8 cellular contexts compared by ENCODE assay signal in the genomic region with DNA sequence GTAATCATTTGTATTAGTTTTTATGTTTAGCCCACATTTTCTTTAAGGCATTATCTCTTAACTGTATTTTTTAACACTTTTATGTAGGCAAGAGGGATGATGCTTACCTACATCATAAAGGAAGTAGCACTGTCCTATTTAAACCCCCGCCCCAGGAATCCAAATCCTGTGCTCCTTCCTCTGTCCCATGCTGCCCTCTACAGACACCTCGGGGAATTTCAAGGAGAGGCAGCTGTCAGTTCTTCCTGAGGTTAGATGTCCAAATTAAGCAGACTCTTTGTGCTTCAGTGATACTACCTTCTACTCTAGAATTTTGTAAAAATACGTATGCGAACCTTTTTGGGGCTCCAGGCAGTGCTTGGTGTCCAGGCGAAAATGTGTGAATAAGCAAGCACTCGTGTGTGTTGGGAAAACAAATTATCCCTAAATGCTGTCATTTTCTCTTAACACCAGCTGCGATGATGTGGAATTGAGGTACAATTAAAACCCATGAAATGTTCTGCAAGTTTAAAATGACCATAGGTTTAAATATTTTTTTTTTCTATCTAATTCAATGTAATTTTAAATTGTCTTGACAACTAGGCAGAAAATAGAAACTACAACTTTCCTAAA. TPM values are rescaled to one million over a fixed set of nuclear protein-coding genes. Genes with fewer than 3 reads are reported as not detected.
A peak's percentile ranks its signal among the peaks of the same experiment; 100 is the strongest.
DNase-seq lines count a peak whose midpoint lies in the region; ATAC-seq and TF ChIP-seq lines count a peak whose summit lies in the region.

No MANE protein-coding gene starts in this region.

- no peak overlapping the region for H2AFZ ChIP-seq in mesenchymal stem cell (ENCODE audit: low read depth, low read length)

- H3K4me3 Mint-ChIP-seq in WTC11, result no peak overlapping the region

- H4K91ac ChIP-seq in mesenchymal stem cell (ENCODE audit: low read length), result no peak overlapping the region

- H3K4ac ChIP-seq in mesenchymal stem cell (ENCODE audit: low read depth in 1 of 2, low read length in 2 of 2), result no peak overlapping the region

- no peaks in the 10 kb centered on the region for H3K36me3 ChIP-seq in mesenchymal stem cell (ENCODE audit: control insufficient read depth in 1 of 2, insufficient read depth in 2 of 2, low read depth in 1 of 2, low read length in 2 of 2)

- no peak overlapping the region for H2BK15ac ChIP-seq in mesenchymal stem cell (ENCODE audit: low read depth, poor library complexity, severe bottlenecking)

- peak; percentile 58 for TF ChIP-seq RAD21 in Ishikawa (IDR thresholded peaks at IDR 0.05; ENCODE audit: low read depth)

- no peak overlapping the region for H4K8ac ChIP-seq in mesenchymal stem cell (ENCODE audit: low read length)

- no peak overlapping the region for H3K18ac ChIP-seq in mesenchymal stem cell (ENCODE audit: low read depth in 1 of 2, low read length in 2 of 2)

- H2BK12ac ChIP-seq in mesenchymal stem cell (ENCODE audit: low read length in 2 of 2), result no peak overlapping the region

- H3K9me3 ChIP-seq in mesenchymal stem cell (ENCODE audit: control insufficient read depth, low read length), result no peaks in the 10 kb centered on the region

- H3K23ac ChIP-seq in mesenchymal stem cell (ENCODE audit: low read length in 2 of 2), result no peak overlapping the region

- no peak for TF ChIP-seq CTCF in WTC11 (IDR thresholded peaks at IDR 0.05)

- H3K27me3 Mint-ChIP-seq in WTC11 (ENCODE audit: low read depth), result peaks cover 13% of the 10 kb centered on the region

- CTCF ChIA-PET in WTC11 (lab: Charles Lee), result no interaction called here

- WGBS in mesenchymal stem cell, result 56% methylated on average over 5 of the region's 7 CpGs

- H3K27me3 ChIP-seq in mesenchymal stem cell (ENCODE audit: control insufficient read depth in 1 of 2, insufficient read depth in 1 of 2, low read length in 2 of 2), result peaks cover 0 to 13% of the 10 kb centered on the region in 2 experiments

- H3K4me2 ChIP-seq in mesenchymal stem cell (ENCODE audit: low read length, poor library complexity, severe bottlenecking), result no peak overlapping the region

- no peaks in the 10 kb centered on the region for H3K79me1 ChIP-seq in mesenchymal stem cell (replicated peaks; ENCODE audit: low read length, poor library complexity, severe bottlenecking)

- H2AK5ac ChIP-seq in mesenchymal stem cell (ENCODE audit: low read length, severe bottlenecking), result no peak overlapping the region

- no peak overlapping the region for H2BK120ac ChIP-seq in mesenchymal stem cell (ENCODE audit: low read depth, low read length)

- H3K14ac ChIP-seq in mesenchymal stem cell (ENCODE audit: low read length in 2 of 2), result no peak overlapping the region

- H3K27ac Mint-ChIP-seq in WTC11, result no peak overlapping the region

- H3K4me1 Mint-ChIP-seq in WTC11, result no peaks in the 10 kb centered on the region

- peaks cover 85% of the 10 kb centered on the region for H3K9me3 Mint-ChIP-seq in WTC11

- H3K4me1 ChIP-seq in mesenchymal stem cell (ENCODE audit: control insufficient read depth, insufficient read depth, low read depth, low read length), result no peaks in the 10 kb centered on the region

- peak; percentile 60 for DNase-seq in activated CD8-positive, alpha-beta memory T cell treated with anti-CD3 and anti-CD28 coated beads, Interleukin-2, amount 50 U/mL, for 48 hours
- DNase-seq in activated CD8-positive, alpha-beta memory T cell treated with anti-CD3 and anti-CD28 coated beads for 24 hours, result no peak
- DNase-seq in WTC11 (ENCODE audit: low spot score) (peak; percentile 22), left lobe of liver (ENCODE audit: low spot score) (peak; percentile 53), germinal center (ENCODE audit: low spot score) (no peak), caudate nucleus (lab: John Stamatoyannopoulos, UW) (no peak), mesenchymal stem cell (no peak)

- ATAC-seq in WTC11 (no peak), left lobe of liver (peak; percentile 84)

- TF ChIP-seq EP300 in Ishikawa (IDR thresholded peaks at IDR 0.05; ENCODE audit: borderline replicate concordance), result no peak

- peaks cover 80% of the 10 kb centered on the region for H3K36me3 Mint-ChIP-seq in WTC11

- H3K27ac ChIP-seq in caudate nucleus (ENCODE audit: low read depth, low read length) (no peak overlapping the region), mesenchymal stem cell (ENCODE audit: low read length, poor library complexity, severe bottlenecking) (no peak overlapping the region)

- POLR2A ChIA-PET in WTC11 (lab: Charles Lee), result no interaction called here

- no peak overlapping the region for H2BK5ac ChIP-seq in mesenchymal stem cell (ENCODE audit: low read depth, low read length, poor library complexity, severe bottlenecking)

- H3K4me3 ChIP-seq in mesenchymal stem cell (ENCODE audit: insufficient read depth in 1 of 2, low read depth in 1 of 2, low read length in 2 of 2), result no peak overlapping the region

- no peak overlapping the region for H3K9ac ChIP-seq in mesenchymal stem cell (ENCODE audit: low read length)

TF ChIP-seq in Ishikawa, 13 proteins besides CTCF, POLR2A, EP300 and RAD21 (continues in another document):
- no peak for TF ChIP-seq TCF12 (IDR thresholded peaks at IDR 0.05; ENCODE audit: low read depth)
- TF ChIP-seq CEBPB (IDR thresholded peaks at IDR 0.05), result no peak
- TF ChIP-seq TEAD4 (IDR thresholded peaks at IDR 0.05), result no peak
- TF ChIP-seq ZBTB7A (IDR thresholded peaks at IDR 0.05; ENCODE audit: low read depth), result no peak
- TF ChIP-seq EGR1 (IDR thresholded peaks at IDR 0.05), result no peak
- TF ChIP-seq CREB1 (IDR thresholded peaks at IDR 0.05; ENCODE audit: low read depth), result no peak
- TF ChIP-seq, protein P1, sequence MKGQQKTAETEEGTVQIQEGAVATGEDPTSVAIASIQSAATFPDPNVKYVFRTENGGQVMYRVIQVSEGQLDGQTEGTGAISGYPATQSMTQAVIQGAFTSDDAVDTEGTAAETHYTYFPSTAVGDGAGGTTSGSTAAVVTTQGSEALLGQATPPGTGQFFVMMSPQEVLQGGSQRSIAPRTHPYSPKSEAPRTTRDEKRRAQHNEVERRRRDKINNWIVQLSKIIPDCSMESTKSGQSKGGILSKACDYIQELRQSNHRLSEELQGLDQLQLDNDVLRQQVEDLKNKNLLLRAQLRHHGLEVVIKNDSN (IDR thresholded peaks at IDR 0.05), result no peak
- TF ChIP-seq TAF1 (IDR thresholded peaks at IDR 0.05; ENCODE audit: low read depth), result no peak
- no peak for TF ChIP-seq NFIC (IDR thresholded peaks at IDR 0.05)

TF ChIP-seq in WTC11, 78 proteins besides CTCF, POLR2A, EP300 and RAD21:
- no peak for TF ChIP-seq KAT7 (CRISPR knock-in tag; IDR thresholded peaks at IDR 0.05; ENCODE audit: borderline replicate concordance)

RNA-seq across cellular contexts. Expression of a gene that starts 19.2 kb away (rescaled TPM):
- total RNA-seq in WTC11 (2021) (not detected in 3 replicates), left lobe of liver (not detected)
- not detected for polyA plus RNA-seq in mesenchymal stem cell (2013, experiment 1 of 2)
- polyA plus RNA-seq in mesenchymal stem cell (2013, experiment 2 of 2), result not detected

RNA-seq across cellular contexts. Expression of a gene that starts 22.8 kb away (rescaled TPM):
- total RNA-seq in WTC11 (2021) (not detected in 3 replicates), left lobe of liver (not detected)
- polyA plus RNA-seq in mesenchymal stem cell (2013, experiment 1 of 2), result not detected
- not detected for polyA plus RNA-seq in mesenchymal stem cell (2013, experiment 2 of 2)

RNA-seq across cellular contexts. Expression of a gene that starts 33.1 kb away (rescaled TPM):
- total RNA-seq in WTC11 (2021), result not detected in 3 replicates
- total RNA-seq in left lobe of liver, result not detected
- polyA plus RNA-seq in mesenchymal stem cell (2013, experiment 1 of 2), result not detected
- not detected for polyA plus RNA-seq in mesenchymal stem cell (2013, experiment 2 of 2)

RNA-seq across cellular contexts. Expression of a gene that starts 46.9 kb away (rescaled TPM):
- total RNA-seq in WTC11 (2021) (not detected in 3 replicates), left lobe of liver (not detected)
- polyA plus RNA-seq in mesenchymal stem cell (2013, experiment 1 of 2), result not detected
- polyA plus RNA-seq in mesenchymal stem cell (2013, experiment 2 of 2), result not detected

Comparison
In these comparisons a context has a peak if more than half of its experiments do, and no peak if none do; other contexts are left out.
1. DNase-seq: peak in activated CD8-positive, alpha-beta memory T cell treated with anti-CD3 and anti-CD28 coated beads, Interleukin-2, amount 50 U/mL, for 48 hours (single experiment), WTC11 (single experiment) and left lobe of liver (single experiment); none in activated CD8-positive, alpha-beta memory T cell treated with anti-CD3 and anti-CD28 coated beads for 24 hours (single experiment), germinal center (single experiment), caudate nucleus (0 of 61) and mesenchymal stem cell (single experiment).